8 cellular contexts compared by ENCODE assay signal in genomic region chr7:74479066-74479781, GRCh38. TPM values are rescaled to one million over a fixed set of nuclear protein-coding genes. Genes with fewer than 3 reads are reported as not detected.
DNase-seq lines count a peak whose midpoint lies in the region; ATAC-seq lines count a peak whose summit lies in the region.

No MANE protein-coding gene starts in this region.

- peak overlapping the region; percentile 62 for H3K27ac ChIP-seq in urinary bladder (ENCODE audit: low read depth)

- no peaks in the 10 kb centered on the region for H3K36me3 ChIP-seq in urinary bladder (ENCODE audit: insufficient read depth)

- DNase-seq in NCI-H345 (lab: John Stamatoyannopoulos, UW) (peak; percentile 49), NCI-H345 treated with DMSO at 0.1 percent for 48 hours (lab: John Stamatoyannopoulos, UW; ENCODE audit: unreplicated experiment) (no peak), amniotic epithelial cell (ENCODE audit: low read depth) (peak; percentile 41), left kidney (ENCODE audit: low read depth, low spot score) (peak; percentile 93)
- DNase-seq in stimulated activated naive CD8-positive, alpha-beta T cell treated with anti-CD3 and anti-CD28 coated beads, Interleukin-15, Interleukin-2, amounts not matched to agents 100 U/mL and 50 U/mL, for 24 hours, result no peak

- no peak for ATAC-seq in stimulated activated naive CD8-positive, alpha-beta T cell treated with anti-CD3 and anti-CD28 coated beads, Interleukin-15, Interleukin-2, amounts not matched to agents 100 U/mL and 50 U/mL, for 24 hours
- ATAC-seq in GM18909 (IDR thresholded peaks at IDR 0.05; ENCODE audit: poor library complexity, unreplicated experiment), result no peak
- no peak for ATAC-seq in GM18511 (IDR thresholded peaks at IDR 0.05; ENCODE audit: unreplicated experiment)

- WGBS in urinary bladder, result 33% methylated on average over 19 of the region's 19 CpGs

- peaks cover 5% of the 10 kb centered on the region for H3K4me1 ChIP-seq in urinary bladder (ENCODE audit: insufficient read depth)

- no peak overlapping the region for H3K4me3 ChIP-seq in urinary bladder (ENCODE audit: low read depth, low read length)

RNA-seq across cellular contexts. Expression of gene GTF2IRD1, which starts 25.5 kb away (rescaled TPM):
- 8.6 TPM for total RNA-seq in urinary bladder
- 22.7 TPM for polyA plus RNA-seq in urinary bladder

Comparison
In these comparisons a context has a peak if more than half of its experiments do, and no peak if none do; other contexts are left out.
1. DNase-seq: peak in NCI-H345 (single experiment), amniotic epithelial cell (single experiment) and left kidney (single experiment); none in NCI-H345 treated with DMSO at 0.1 percent for 48 hours (single experiment) and stimulated activated naive CD8-positive, alpha-beta T cell treated with anti-CD3 and anti-CD28 coated beads, Interleukin-15, Interleukin-2, amounts not matched to agents 100 U/mL and 50 U/mL, for 24 hours (single experiment).